10 cellular contexts compared by ENCODE assay signal in the genomic region with DNA sequence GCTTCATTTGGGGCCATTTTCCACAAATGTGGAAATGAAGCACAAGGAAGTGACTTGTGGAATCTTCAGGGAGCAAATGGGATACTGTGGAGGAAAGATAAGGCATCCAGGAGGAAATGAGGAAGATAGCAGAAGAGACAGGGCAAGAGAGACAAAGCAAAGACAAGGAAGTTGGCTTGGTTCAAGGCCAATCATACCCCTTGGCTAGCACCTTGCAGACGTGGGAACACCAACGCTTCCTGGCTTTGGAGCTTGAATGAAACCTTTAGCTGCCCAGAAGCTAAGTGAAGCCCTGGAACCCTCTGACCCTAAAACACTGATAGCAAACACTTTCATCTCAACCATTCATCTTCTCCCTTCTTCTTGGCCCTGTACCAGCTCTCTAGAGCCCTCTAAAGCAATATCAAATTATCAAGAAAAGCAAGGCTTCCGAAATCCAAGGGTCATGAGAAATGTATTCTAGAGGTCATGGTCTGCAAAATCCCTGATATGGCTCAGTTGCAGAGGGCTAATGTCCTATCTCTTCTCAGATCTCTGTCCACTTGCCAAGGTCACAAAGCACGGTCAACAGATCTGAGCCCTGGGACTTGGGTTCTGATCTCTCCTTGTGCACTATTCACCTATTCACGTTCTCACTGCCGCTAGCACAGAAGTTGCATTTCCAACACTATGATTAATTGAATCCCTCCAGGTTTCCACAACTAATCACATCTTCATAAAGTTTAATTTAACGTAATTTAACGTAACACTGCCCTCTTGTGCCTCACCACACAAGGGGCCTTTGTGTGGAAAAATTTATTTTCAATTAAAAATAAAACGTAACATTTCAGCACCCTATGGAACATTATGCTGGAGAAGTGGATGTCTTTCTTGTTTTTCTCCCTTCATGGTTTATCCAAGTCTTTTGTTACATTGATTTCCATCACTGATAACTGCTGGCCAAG.
DNase-seq lines count a peak whose midpoint lies in the region; ATAC-seq and TF ChIP-seq lines count a peak whose summit lies in the region.
"Had no signal": no experiment of that assay in that cellular context is flagged by ENCODE, and none has a peak within 500 bp of the region (broad histone marks: within the 10 kb centered on the region; RNA-seq: fewer than 3 reads in every experiment).

No MANE protein-coding gene starts in this region.

- no peak overlapping the region for H3K27ac Mint-ChIP-seq in effector memory CD8-positive, alpha-beta T cell
- H3K27ac Mint-ChIP-seq: activated naive CD4-positive, alpha-beta T cell treated with anti-CD3 and anti-CD28 coated beads, Interleukin-2, amount 50 U/mL, for 24 hours; B cell had no signal

- DNase-seq in heart right ventricle: no peak
- no peak for DNase-seq in Right ventricle myocardium superior
- peak; percentile 66 for DNase-seq in choroid plexus epithelial cell (ENCODE audit: low read depth)
- no peak for DNase-seq in lower lobe of right lung
- no peak for DNase-seq in vagina (ENCODE audit: extremely low spot score in 2 of 2)
- DNase-seq in globus pallidus (ENCODE audit: low spot score): no peak
- DNase-seq in effector memory CD8-positive, alpha-beta T cell: no peak
- no peak for DNase-seq in HuH-7 (ENCODE audit: low spot score)

- H3K9me3 ChIP-seq in heart right ventricle (no peaks in the 10 kb centered on the region), lower lobe of right lung (no peaks in the 10 kb centered on the region), vagina (no peaks in the 10 kb centered on the region)

- H3K27me3 ChIP-seq in heart right ventricle (peaks cover 0 to 3% (median 0%) of the 10 kb centered on the region in 7 donors), lower lobe of right lung (ENCODE audit: low read depth) (no peaks in the 10 kb centered on the region), vagina (no peaks in the 10 kb centered on the region)

- H3K4me3 Mint-ChIP-seq in effector memory CD8-positive, alpha-beta T cell: no peak overlapping the region
- H3K4me3 Mint-ChIP-seq: activated naive CD4-positive, alpha-beta T cell treated with anti-CD3 and anti-CD28 coated beads, Interleukin-2, amount 50 U/mL, for 24 hours; B cell had no signal

- no peaks in the 10 kb centered on the region for H3K4me1 Mint-ChIP-seq in effector memory CD8-positive, alpha-beta T cell (ENCODE audit: low read depth in 2 of 2)
- H3K4me1 Mint-ChIP-seq: activated naive CD4-positive, alpha-beta T cell treated with anti-CD3 and anti-CD28 coated beads, Interleukin-2, amount 50 U/mL, for 24 hours; B cell had no signal

- intact Hi-C loops in heart right ventricle (cut with DNase I): loop anchor here (1.0 to 10.0 kb wide), 5 partner anchors 558 to 713 kb away; partner anchors contain the start of gene ADAMTS9 (in 4 of the 10)
- intact Hi-C loops in Right ventricle myocardium superior (cut with DNase I): loop anchor here (10.0 kb wide), 1 partner anchor 711 kb away; no protein-coding TSS in a partner anchor
- intact Hi-C loops in lower lobe of right lung (cut with DNase I): no loop called here
- intact Hi-C loops in vagina (cut with DNase I): loop anchor here (5.0 kb wide), 1 partner anchor 713 kb away; no protein-coding TSS in a partner anchor

- H3K36me3 ChIP-seq in heart right ventricle (no peaks in the 10 kb centered on the region), lower lobe of right lung (no peaks in the 10 kb centered on the region), vagina (no peaks in the 10 kb centered on the region)

- H3K4me3 ChIP-seq in heart right ventricle (no peak overlapping the region), choroid plexus epithelial cell (ENCODE audit: low read depth, low read length) (no peak overlapping the region), lower lobe of right lung (no peak overlapping the region), vagina (no peak overlapping the region)

- no peaks in the 10 kb centered on the region for H3K27me3 Mint-ChIP-seq in effector memory CD8-positive, alpha-beta T cell
- H3K27me3 Mint-ChIP-seq: activated naive CD4-positive, alpha-beta T cell treated with anti-CD3 and anti-CD28 coated beads, Interleukin-2, amount 50 U/mL, for 24 hours; B cell had no signal

- no peaks in the 10 kb centered on the region for H3K36me3 Mint-ChIP-seq in effector memory CD8-positive, alpha-beta T cell (ENCODE audit: insufficient read depth)
- H3K36me3 Mint-ChIP-seq: activated naive CD4-positive, alpha-beta T cell treated with anti-CD3 and anti-CD28 coated beads, Interleukin-2, amount 50 U/mL, for 24 hours had no signal

- H3K4me1 ChIP-seq in heart right ventricle (peaks cover 0 to 11% (median 5%) of the 10 kb centered on the region in 9 donors), lower lobe of right lung (peaks cover 5% of the 10 kb centered on the region), vagina (no peaks in the 10 kb centered on the region)

- WGBS in heart right ventricle, 2 donors: 48 to 56% methylated on average over 9 of the region's 9 CpGs

- no peak for TF ChIP-seq POLR2A in vagina (IDR thresholded peaks at IDR 0.05)

- TF ChIP-seq CTCF in heart right ventricle (IDR thresholded peaks at IDR 0.05): peak in 8 of 9 donors; percentile 27 to 71 (median 60)
- TF ChIP-seq CTCF in choroid plexus epithelial cell (conservative IDR thresholded peaks at IDR 0.05; ENCODE audit: low read depth, low read length): peak; percentile 71
- TF ChIP-seq CTCF in lower lobe of right lung (IDR thresholded peaks at IDR 0.05): peak; percentile 39
- peak in 2 of 3 experiments; percentile 27 to 52 for TF ChIP-seq CTCF in vagina (IDR thresholded peaks at IDR 0.05)

- H3K9me3 Mint-ChIP-seq in effector memory CD8-positive, alpha-beta T cell: peaks cover 5 to 8% of the 10 kb centered on the region in 2 donors

- H3K27ac ChIP-seq in heart right ventricle (no peak overlapping the region), lower lobe of right lung (no peak overlapping the region), vagina (no peak overlapping the region)

- ATAC-seq in heart right ventricle (peak in 4 of 8 donors; percentile 25 to 48 (median 42)), Right ventricle myocardium superior (ENCODE audit: poor library complexity) (no peak), lower lobe of right lung (no peak)
- no peak for ATAC-seq in effector memory CD8-positive, alpha-beta T cell (replicated peaks)
